17 cellular contexts compared by ENCODE assay signal in the genomic region with DNA sequence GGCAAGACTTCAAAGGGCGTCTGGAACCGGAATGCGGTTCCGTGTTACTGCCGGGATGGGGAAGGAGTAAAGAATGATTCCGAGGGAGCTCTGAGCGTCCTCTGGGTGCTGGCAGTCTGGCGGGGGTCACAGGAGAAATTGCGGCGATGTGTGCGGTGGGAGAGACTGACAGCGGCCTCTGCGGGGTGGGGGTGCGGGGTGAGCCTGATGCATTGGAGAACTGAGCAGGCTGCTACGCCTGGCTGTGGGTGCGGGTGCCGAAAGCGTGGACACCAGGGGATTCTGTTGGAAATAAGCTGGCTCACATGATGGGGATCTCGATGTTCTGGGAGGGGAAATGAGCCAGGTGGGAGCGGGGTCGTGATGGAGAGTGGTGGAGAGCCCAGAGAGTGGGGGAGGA. TPM values are rescaled to one million over a fixed set of nuclear protein-coding genes. Genes with fewer than 3 reads are reported as not detected.
DNase-seq lines count a peak whose midpoint lies in the region; ATAC-seq, FAIRE-seq and TF ChIP-seq lines count a peak whose summit lies in the region.
"Had no signal": no experiment of that assay in that cellular context is flagged by ENCODE, and none has a peak within 500 bp of the region (broad histone marks: within the 10 kb centered on the region; RNA-seq: fewer than 3 reads in every experiment).

No MANE protein-coding gene starts in this region.

- H3K4me3 ChIP-seq in astrocyte (ENCODE audit: insufficient read depth, low read depth, low read length): no peak overlapping the region
- H3K4me3 ChIP-seq in pancreas: no peak overlapping the region

- H3K27ac Mint-ChIP-seq in activated CD4-positive, alpha-beta T cell treated with anti-CD3 and anti-CD28 coated beads for 36 hours: no peak overlapping the region
- H3K27ac Mint-ChIP-seq in H9 (no peak overlapping the region), astrocyte (ENCODE audit: unreplicated experiment) (peak overlapping the region; percentile 47), nephron (no peak overlapping the region)

- no peak overlapping the region for H3T11ph ChIP-seq in H9 (ENCODE audit: low read length)

- H2BK120ac ChIP-seq in H9 (ENCODE audit: low read depth, low read length, poor library complexity, severe bottlenecking): no peak overlapping the region

- no peak overlapping the region for H3K9ac ChIP-seq in H9 (ENCODE audit: extremely low read depth, insufficient read length, low read length)
- no peak overlapping the region for H3K9ac ChIP-seq in astrocyte (ENCODE audit: low read length)

- H4K20me1 ChIP-seq in H9 (ENCODE audit: control insufficient read depth, insufficient read depth, insufficient read length): no peaks in the 10 kb centered on the region
- peaks cover 11% of the 10 kb centered on the region for H4K20me1 ChIP-seq in astrocyte (ENCODE audit: insufficient read depth, low read length)

- H4K5ac ChIP-seq in H9 (ENCODE audit: insufficient read length, low read depth, low read length): no peak overlapping the region

- no peak overlapping the region for H2BK12ac ChIP-seq in H9 (ENCODE audit: insufficient read length, low read depth, low read length)

- no peak overlapping the region for H2BK20ac ChIP-seq in H9 (ENCODE audit: low read depth, low read length, poor library complexity, severe bottlenecking)

- H3K9me3 ChIP-seq in H9 (ENCODE audit: control insufficient read depth, low read depth, low read length): no peaks in the 10 kb centered on the region
- no peaks in the 10 kb centered on the region for H3K9me3 ChIP-seq in astrocyte (ENCODE audit: insufficient read depth, low read depth, low read length)
- no peaks in the 10 kb centered on the region for H3K9me3 ChIP-seq in pancreas

- H3K4me1 ChIP-seq in H9 (ENCODE audit: insufficient read depth, low read length) (peaks cover 2% of the 10 kb centered on the region; the same call in 1 of the 2 replicates), astrocyte (ENCODE audit: insufficient read depth, low read length) (peaks cover 10% of the 10 kb centered on the region), pancreas (peaks cover 0 to 3% (median 0%) of the 10 kb centered on the region in 3 donors)

- TF ChIP-seq CTCF in H9 (conservative IDR thresholded peaks at IDR 0.05) (no peak), astrocyte (IDR thresholded peaks at IDR 0.05; ENCODE audit: insufficient read depth, low read depth, low read length) (no peak), nephron (IDR thresholded peaks at IDR 0.05; ENCODE audit: unreplicated experiment in 3 of 3) (no peak), pancreas (IDR thresholded peaks at IDR 0.05) (no peak)

- no peaks in the 10 kb centered on the region for H3K79me1 ChIP-seq in H9 (ENCODE audit: insufficient read depth, low read depth, low read length, poor library complexity, severe bottlenecking)

- no peak for ATAC-seq in activated CD4-positive, alpha-beta T cell treated with anti-CD3 and anti-CD28 coated beads for 36 hours
- no peak for ATAC-seq in pancreas
- ATAC-seq in activated CD4-positive, CD25-positive, alpha-beta regulatory T cell treated with anti-CD3 and anti-CD28 coated beads, Interleukin-2, amount 50 U/mL, for 24 hours: no peak

- peaks cover 13% of the 10 kb centered on the region for H3K4me1 Mint-ChIP-seq in activated CD4-positive, alpha-beta T cell treated with anti-CD3 and anti-CD28 coated beads for 36 hours
- H3K4me1 Mint-ChIP-seq in H9 (peaks cover 61 to 64% of the 10 kb centered on the region in 2 experiments), astrocyte (ENCODE audit: low read depth, unreplicated experiment) (peaks cover 4% of the 10 kb centered on the region), nephron (peaks cover 17% of the 10 kb centered on the region)

- no peak overlapping the region for H2BK15ac ChIP-seq in H9 (ENCODE audit: low read depth, low read length)

- H3K79me2 ChIP-seq in H9 (ENCODE audit: insufficient read depth, low read length): no peaks in the 10 kb centered on the region
- no peaks in the 10 kb centered on the region for H3K79me2 ChIP-seq in astrocyte (ENCODE audit: insufficient read depth, low read length)

- H4K91ac ChIP-seq in H9 (ENCODE audit: insufficient read length, low read depth, low read length): no peak overlapping the region

- H3K27me3 Mint-ChIP-seq in activated CD4-positive, alpha-beta T cell treated with anti-CD3 and anti-CD28 coated beads for 36 hours: peaks cover 42% of the 10 kb centered on the region
- peaks cover 69% of the 10 kb centered on the region for H3K27me3 Mint-ChIP-seq in H9 (ENCODE audit: low read depth)
- peaks cover 52% of the 10 kb centered on the region for H3K27me3 Mint-ChIP-seq in astrocyte (ENCODE audit: low read depth, unreplicated experiment)
- peaks cover 72% of the 10 kb centered on the region for H3K27me3 Mint-ChIP-seq in nephron (ENCODE audit: low read depth)

- peak overlapping the region; percentile 65 for H3K4me2 ChIP-seq in H9 (ENCODE audit: insufficient read depth, insufficient read length, low read length)
- no peak overlapping the region for H3K4me2 ChIP-seq in astrocyte (ENCODE audit: low read length)

- no peak for DNase-seq in activated CD4-positive, alpha-beta T cell treated with anti-CD3 and anti-CD28 coated beads for 36 hours
- DNase-seq in activated CD4-positive, alpha-beta T cell treated with anti-CD3 and anti-CD28 coated beads for 4 hours: no peak
- DNase-seq in H9: no peak
- DNase-seq in astrocyte (ENCODE audit: low read depth): no peak
- no peak for DNase-seq in pancreas
- no peak for DNase-seq in pons (ENCODE audit: low spot score)
- DNase-seq: DMS153, dorsolateral prefrontal cortex, NCI-H187, NCI-H524 treated with DMSO at 0.1 percent for 48 hours, RPMI8226, substantia nigra had no signal

- H3K14ac ChIP-seq in H9 (ENCODE audit: insufficient read depth, low read length): no peak overlapping the region

- intact Hi-C loops in activated CD4-positive, alpha-beta T cell treated with anti-CD3 and anti-CD28 coated beads for 36 hours (cut with DNase I, micrococcal nuclease): loop anchor here in 1 of 2 experiments (5.0 kb wide), 1 partner anchor 90 kb away; a partner anchor contains a TSS
- intact Hi-C loops in pancreas (cut with DNase I): no loop called here

- H2AFZ ChIP-seq in H9 (ENCODE audit: low read length) (no peak overlapping the region), astrocyte (ENCODE audit: low read depth, low read length) (no peak overlapping the region)

- H2BK5ac ChIP-seq in H9 (ENCODE audit: insufficient read length, low read length): no peak overlapping the region

- no peak overlapping the region for H3K27ac ChIP-seq in H9 (ENCODE audit: insufficient read length, low read depth, low read length)
- no peak overlapping the region for H3K27ac ChIP-seq in astrocyte (ENCODE audit: low read depth, low read length)
- no peak overlapping the region for H3K27ac ChIP-seq in pancreas
- H3K27ac ChIP-seq: dorsolateral prefrontal cortex had no signal

- H3K56ac ChIP-seq in H9 (ENCODE audit: insufficient read length, low read depth, low read length): no peak overlapping the region

- no peaks in the 10 kb centered on the region for H3K9me3 Mint-ChIP-seq in activated CD4-positive, alpha-beta T cell treated with anti-CD3 and anti-CD28 coated beads for 36 hours (ENCODE audit: low read depth)
- no peaks in the 10 kb centered on the region; a peak in 1 of 5 replicates for H3K9me3 Mint-ChIP-seq in H9
- peaks cover 6% of the 10 kb centered on the region for H3K9me3 Mint-ChIP-seq in astrocyte (ENCODE audit: unreplicated experiment)
- no peaks in the 10 kb centered on the region for H3K9me3 Mint-ChIP-seq in nephron

- no peak overlapping the region for H3K18ac ChIP-seq in H9 (ENCODE audit: insufficient read length, low read depth, low read length)

- H3K27me3 ChIP-seq in H9 (ENCODE audit: insufficient read depth, low read length) (peaks cover 17% of the 10 kb centered on the region; the same call in 1 of the 2 replicates), astrocyte (ENCODE audit: insufficient read depth, low read length) (peaks cover 17% of the 10 kb centered on the region), pancreas (peaks cover 0 to 5% (median 0%) of the 10 kb centered on the region in 4 donors)

- H3K36me3 ChIP-seq in astrocyte (ENCODE audit: insufficient read depth, low read length) (no peaks in the 10 kb centered on the region), pancreas (no peaks in the 10 kb centered on the region)

- no peak overlapping the region for H2AK5ac ChIP-seq in H9 (ENCODE audit: insufficient read length, low read length)

- CTCF ChIA-PET in activated CD4-positive, alpha-beta T cell treated with anti-CD3 and anti-CD28 coated beads for 36 hours (lab: Charles Lee): interaction anchor here (0.6 kb wide), 1 partner anchor 50 kb away, joined by 3 read pairs; no protein-coding TSS in a partner anchor

- H3K36me3 Mint-ChIP-seq in activated CD4-positive, alpha-beta T cell treated with anti-CD3 and anti-CD28 coated beads for 36 hours (ENCODE audit: low read depth): no peaks in the 10 kb centered on the region
- peaks cover 2 to 34% (median 11%) of the 10 kb centered on the region in 3 experiments; a peak in 6 of 7 replicates for H3K36me3 Mint-ChIP-seq in H9 (ENCODE audit: insufficient read depth in 1 of 3, low read depth in 3 of 3)
- H3K36me3 Mint-ChIP-seq in astrocyte (ENCODE audit: low read depth, unreplicated experiment): peaks cover 10% of the 10 kb centered on the region
- H3K36me3 Mint-ChIP-seq in nephron (ENCODE audit: low read depth): peaks cover 3% of the 10 kb centered on the region

- FAIRE-seq in astrocyte (lab: Jason Lieb, UNC): no peak
- FAIRE-seq in pancreas (lab: Jason Lieb, UNC): no peak

- POLR2A ChIA-PET in activated CD4-positive, alpha-beta T cell treated with anti-CD3 and anti-CD28 coated beads for 36 hours (lab: Charles Lee): interaction anchor here (1.0 kb wide), 1 partner anchor 54 kb away, joined by 3 read pairs; no protein-coding TSS in a partner anchor

- no peak overlapping the region for H3K23ac ChIP-seq in H9 (ENCODE audit: insufficient read length, low read depth, low read length)

- peaks cover 9% of the 10 kb centered on the region for H3K23me2 ChIP-seq in H9 (ENCODE audit: insufficient read length, low read depth, low read length, poor library complexity, severe bottlenecking)

- no CpG with 5 or more reads among the region's 21 CpGs for WGBS in H9 (ENCODE audit: extremely low coverage, insufficient read length, low lambda C conversion rate)
- WGBS in pancreas, 2 donors: 45 to 49% methylated on average over 21 of the region's 21 CpGs

- no peak overlapping the region for H3K4ac ChIP-seq in H9 (ENCODE audit: low read depth, low read length)

- H3K4me3 Mint-ChIP-seq in activated CD4-positive, alpha-beta T cell treated with anti-CD3 and anti-CD28 coated beads for 36 hours: peak overlapping the region; percentile 63
- H3K4me3 Mint-ChIP-seq in H9 (peak overlapping the region; percentile 60 to 85), astrocyte (ENCODE audit: unreplicated experiment) (peak overlapping the region; percentile 61), nephron (peak overlapping the region; percentile 44 to 81 (median 45))

- H4K8ac ChIP-seq in H9 (replicated peaks; ENCODE audit: insufficient read length, low read depth, low read length): no peak overlapping the region

RNA-seq across cellular contexts. Expression of a gene that starts 1.8 kb away (rescaled TPM):
- total RNA-seq in activated CD4-positive, alpha-beta T cell treated with anti-CD3 and anti-CD28 coated beads for 36 hours: under 1 TPM; 0.14 to 0.30 TPM
- 4.0 and 5.0 TPM in 2 replicates for total RNA-seq in H9 (2021)
- 0.50 TPM in 2 replicates for total RNA-seq in astrocyte
- total RNA-seq in pancreas: under 1 TPM in 1 of 6 donors, not detected in 5; 0.62 TPM
- under 1 TPM; 0.28 to 0.42 TPM for polyA plus RNA-seq in pancreas
- total RNA-seq: A673, osteoblast had no signal

RNA-seq across cellular contexts. Expression of a gene that starts 10.3 kb away (rescaled TPM):
- not detected for total RNA-seq in activated CD4-positive, alpha-beta T cell treated with anti-CD3 and anti-CD28 coated beads for 36 hours
- total RNA-seq in H9 (2021) (0.13 and 0.15 TPM in 2 replicates), astrocyte (0.10 and 0.20 TPM in 2 replicates), pancreas (not detected)
- polyA plus RNA-seq in pancreas: not detected
- total RNA-seq: A673, lower leg skin, osteoblast had no signal

RNA-seq across cellular contexts. Expression of a gene that starts 13.1 kb away (rescaled TPM):
- 10 to 100 TPM; 27.5 to 32.3 TPM for total RNA-seq in activated CD4-positive, alpha-beta T cell treated with anti-CD3 and anti-CD28 coated beads for 36 hours
- total RNA-seq in H9 (2021): 53.7 and 54.5 TPM in 2 replicates
- total RNA-seq in astrocyte: 14.6 and 16.0 TPM in 2 replicates
- total RNA-seq in pancreas: 10 to 100 TPM in 2 of 6 donors, 1 to 10 TPM in 4; 4.3 to 12.6 (median 6.9) TPM
- polyA plus RNA-seq in pancreas: 10 to 100 TPM; 22.3 to 27.4 TPM

RNA-seq across cellular contexts. Expression of a gene that starts 17.5 kb away (rescaled TPM):
- under 1 TPM; 0.09 to 0.18 TPM for total RNA-seq in activated CD4-positive, alpha-beta T cell treated with anti-CD3 and anti-CD28 coated beads for 36 hours
- total RNA-seq in H9 (2021) (3.8 and 3.9 TPM in 2 replicates), astrocyte (183 and 202 TPM in 2 replicates), pancreas (under 1 TPM in 3 of 6 donors, not detected in 3; 0.20 to 0.41 (median 0.37) TPM)
- polyA plus RNA-seq in pancreas: under 1 TPM; 0.16 to 0.19 TPM

RNA-seq across cellular contexts. Expression of a gene that starts 23.9 kb away (rescaled TPM):
- total RNA-seq in activated CD4-positive, alpha-beta T cell treated with anti-CD3 and anti-CD28 coated beads for 36 hours: not detected
- total RNA-seq in H9 (2021) (1.5 and 1.6 TPM in 2 replicates), astrocyte (2.5 TPM in 2 replicates), pancreas (not detected)
- polyA plus RNA-seq in pancreas: under 1 TPM in 1 of 2 donors, not detected in 1; 0.45 TPM
- total RNA-seq: A673, dorsolateral prefrontal cortex, lower leg skin, osteoblast had no signal
